8 cellular contexts compared by ENCODE assay signal in genomic region chr3:48739955-48740823, GRCh38. TPM values are rescaled to one million over a fixed set of nuclear protein-coding genes. Genes with fewer than 3 reads are reported as not detected.
DNase-seq lines count a peak whose midpoint lies in the region; ATAC-seq and TF ChIP-seq lines count a peak whose summit lies in the region.

No MANE protein-coding gene starts in this region.

- peak overlapping the region; percentile 3 to 55 for H3K9ac ChIP-seq in stomach smooth muscle (ENCODE audit: low read length in 2 of 2)

- POLR2A ChIA-PET in GM10248 (lab: Yijun Ruan, JAX): no interaction called here
- POLR2A ChIA-PET in naive thymus-derived CD8-positive, alpha-beta T cell (lab: Charles Lee): interaction anchor here (0.6 to 1.5 kb wide), 2 partner anchors 23 to 118 kb away, joined by 4 to 5 read pairs; partner anchors contain the start of gene IP6K2

- peak; percentile 83 for TF ChIP-seq CTCF in GM10248 (IDR thresholded peaks at IDR 0.05; ENCODE audit: control extremely low read depth, extremely low read depth, low read depth, missing control alignments)
- TF ChIP-seq CTCF in fibroblast of mammary gland (conservative IDR thresholded peaks at IDR 0.05; ENCODE audit: control insufficient read depth, insufficient read depth, low read depth, low read length): peak; percentile 80

- DNase-seq in GM10248 (ENCODE audit: extremely low spot score) (peak; percentile 82), fibroblast of mammary gland (ENCODE audit: low read depth) (peak; percentile 79)
- peak; percentile 15 to 71 (median 34) for DNase-seq in naive thymus-derived CD8-positive, alpha-beta T cell

- CTCF ChIA-PET in GM10248 (lab: Yijun Ruan, JAX): interaction anchor here (0.7 to 3.4 kb wide), 48 partner anchors 7 to 339 kb away, joined by 3 to 30 read pairs (median 4); partner anchors contain the start of genes IP6K2, NCKIPSD, PRKAR2A and SLC26A6

- no peaks in the 10 kb centered on the region for H3K36me3 ChIP-seq in stomach smooth muscle (ENCODE audit: control insufficient read depth in 2 of 2, insufficient read depth in 2 of 2, low read length in 2 of 2)

- H3K27ac ChIP-seq in stomach smooth muscle (ENCODE audit: low read length): peak overlapping the region; percentile 79

- H3K27ac Mint-ChIP-seq in activated T-helper 17 cell treated with anti-CD3 and anti-CD28 coated beads, Interleukin-2, amount 50 U/mL, for 72 hours: no peak overlapping the region
- peak overlapping the region in 3 of 10 donors; percentile 18 to 65 (median 24) for H3K27ac Mint-ChIP-seq in naive thymus-derived CD8-positive, alpha-beta T cell

- no peaks in the 10 kb centered on the region for H3K27me3 Mint-ChIP-seq in activated T-helper 17 cell treated with anti-CD3 and anti-CD28 coated beads, Interleukin-2, amount 50 U/mL, for 72 hours
- no peaks in the 10 kb centered on the region for H3K27me3 Mint-ChIP-seq in naive thymus-derived CD8-positive, alpha-beta T cell

- no peaks in the 10 kb centered on the region for H3K4me1 Mint-ChIP-seq in activated T-helper 17 cell treated with anti-CD3 and anti-CD28 coated beads, Interleukin-2, amount 50 U/mL, for 72 hours
- H3K4me1 Mint-ChIP-seq in naive thymus-derived CD8-positive, alpha-beta T cell: peaks cover 0 to 7% (median 4%) of the 10 kb centered on the region in 4 donors

- no peaks in the 10 kb centered on the region for H3K27me3 ChIP-seq in stomach smooth muscle (ENCODE audit: control insufficient read depth in 1 of 2, insufficient read depth in 2 of 2, low read length in 2 of 2)

- peak; percentile 80 for ATAC-seq in HG02798 (IDR thresholded peaks at IDR 0.05; ENCODE audit: poor library complexity, unreplicated experiment)
- peak; percentile 96 for ATAC-seq in activated T-helper 17 cell treated with anti-CD3 and anti-CD28 coated beads, Interleukin-2, amount 50 U/mL, for 72 hours (replicated peaks)
- ATAC-seq in naive thymus-derived CD8-positive, alpha-beta T cell: peak; percentile 89 to 90
- no peak for ATAC-seq in GM19397 (IDR thresholded peaks at IDR 0.05; ENCODE audit: unreplicated experiment)

- no peaks in the 10 kb centered on the region for H3K36me3 Mint-ChIP-seq in activated T-helper 17 cell treated with anti-CD3 and anti-CD28 coated beads, Interleukin-2, amount 50 U/mL, for 72 hours (ENCODE audit: low read depth)
- peaks cover 0 to 4% (median 0%) of the 10 kb centered on the region in 3 donors for H3K36me3 Mint-ChIP-seq in naive thymus-derived CD8-positive, alpha-beta T cell

- no peak overlapping the region for H3K4me3 Mint-ChIP-seq in activated T-helper 17 cell treated with anti-CD3 and anti-CD28 coated beads, Interleukin-2, amount 50 U/mL, for 72 hours
- peak overlapping the region in 1 of 10 donors; percentile 29 for H3K4me3 Mint-ChIP-seq in naive thymus-derived CD8-positive, alpha-beta T cell

- H3K9me3 ChIP-seq in stomach smooth muscle (ENCODE audit: control insufficient read depth in 2 of 2, low read length in 2 of 2): no peaks in the 10 kb centered on the region

- peaks cover 24% of the 10 kb centered on the region for H3K4me1 ChIP-seq in stomach smooth muscle (ENCODE audit: control insufficient read depth, insufficient read depth, low read length)

- H3K4me3 ChIP-seq in fibroblast of mammary gland (ENCODE audit: control insufficient read depth, low read depth, low read length) (no peak overlapping the region), stomach smooth muscle (ENCODE audit: low read length in 2 of 2) (peak overlapping the region in 1 of 2 donors; percentile 66)

- no peaks in the 10 kb centered on the region for H3K9me3 Mint-ChIP-seq in activated T-helper 17 cell treated with anti-CD3 and anti-CD28 coated beads, Interleukin-2, amount 50 U/mL, for 72 hours
- no peaks in the 10 kb centered on the region for H3K9me3 Mint-ChIP-seq in naive thymus-derived CD8-positive, alpha-beta T cell

TF ChIP-seq in PFSK-1, 5 proteins besides CTCF, POLR2A, EP300 and RAD21:
- TF ChIP-seq POLR2AphosphoS5 (IDR thresholded peaks at IDR 0.05; ENCODE audit: low read depth, low read length): no peak
- no peak for TF ChIP-seq REST (IDR thresholded peaks at IDR 0.05; ENCODE audit: insufficient read depth in 1 of 2, low read depth in 2 of 2, low read length in 2 of 2)
- TF ChIP-seq SIN3A (IDR thresholded peaks at IDR 0.05; ENCODE audit: borderline replicate concordance, insufficient read depth, low read length): no peak
- no peak for TF ChIP-seq TAF1 (IDR thresholded peaks at IDR 0.05; ENCODE audit: borderline replicate concordance, insufficient read depth, low read length)
- TF ChIP-seq FOXP2 (optimal IDR thresholded peaks at IDR 0.05; ENCODE audit: borderline replicate concordance, extremely low read depth, extremely low read length, insufficient read depth): peak; percentile 49
TF ChIP-seq in PFSK-1: peak in this region for 1.

RNA-seq across cellular contexts. Expression of gene IP6K2, which starts 23.2 kb away (rescaled TPM):
- 33.0 TPM for polyA plus RNA-seq in PFSK-1 (2012; ENCODE audit: insufficient read length, low read depth)
- 10 to 100 TPM; 43.4 to 51.1 TPM for total RNA-seq in activated T-helper 17 cell treated with anti-CD3 and anti-CD28 coated beads, Interleukin-2, amount 50 U/mL, for 72 hours
- total RNA-seq in naive thymus-derived CD8-positive, alpha-beta T cell: 10 to 100 TPM; 88.1 to 91.5 TPM
- polyA plus RNA-seq in naive thymus-derived CD8-positive, alpha-beta T cell: 10 to 100 TPM; 46.4 to 58.8 (median 51.4) TPM

RNA-seq across cellular contexts. Expression of gene NCKIPSD, which starts 54.5 kb away (rescaled TPM):
- polyA plus RNA-seq in PFSK-1 (2012; ENCODE audit: insufficient read length, low read depth): 22.9 TPM
- 100 to 1,000 TPM in 1 of 2 donors, 10 to 100 TPM in 1; 58.0 to 110 TPM for total RNA-seq in activated T-helper 17 cell treated with anti-CD3 and anti-CD28 coated beads, Interleukin-2, amount 50 U/mL, for 72 hours
- 10 to 100 TPM; 18.1 to 18.7 TPM for total RNA-seq in naive thymus-derived CD8-positive, alpha-beta T cell
- 10 to 100 TPM in 1 of 3 donors, 1 to 10 TPM in 2; 8.1 to 14.2 (median 8.5) TPM for polyA plus RNA-seq in naive thymus-derived CD8-positive, alpha-beta T cell
